Comparison of ENCODE assay signal across 8 cellular contexts in the genomic region with DNA sequence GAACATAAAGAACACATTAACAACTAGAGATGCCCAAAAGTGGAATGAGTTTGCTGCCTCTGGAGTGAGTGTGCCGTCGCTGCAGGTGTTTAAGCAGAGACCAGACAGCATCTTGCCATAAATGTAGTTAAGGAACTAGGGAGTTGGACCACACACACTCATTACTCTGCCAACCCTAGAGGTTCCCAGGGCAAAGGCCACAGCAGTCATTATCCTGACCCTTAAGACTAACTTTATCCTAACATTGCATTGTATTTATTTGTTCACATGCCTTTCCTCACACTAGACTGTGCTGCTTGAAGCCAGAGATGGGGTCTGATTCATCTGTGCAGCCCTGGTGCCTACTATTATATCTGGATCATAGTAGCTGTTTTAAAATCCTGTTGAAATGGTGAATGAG. TPM values are rescaled to one million over a fixed set of nuclear protein-coding genes. Genes with fewer than 3 reads are reported as not detected.
"Had no signal": no experiment of that assay in that cellular context is flagged by ENCODE, and none has a peak within 500 bp of the region (broad histone marks: within the 10 kb centered on the region; RNA-seq: fewer than 3 reads in every experiment).

No MANE protein-coding gene starts in this region.

- H3K4me1 ChIP-seq: HAP-1 had no signal

- H2AFZ ChIP-seq: GM23248 had no signal

- H3K9me3 ChIP-seq: HAP-1 had no signal

- DNase-seq: GM23248, GOT3, H7, HFFc6, IMR-90 had no signal

- H3K4me3 ChIP-seq: GM23248, HAP-1 had no signal

- ATAC-seq: HCT116 had no signal

- H3K9ac ChIP-seq: GM23248 had no signal

- H3K27ac ChIP-seq: GM23248, HL-60 had no signal

- H3K36me3 ChIP-seq: HAP-1 had no signal

RNA-seq across cellular contexts. Expression of a gene that starts 55.1 kb away (rescaled TPM):
- total RNA-seq: H7, HFFc6 had no signal
